21 cellular contexts compared by ENCODE assay signal in the genomic region with DNA sequence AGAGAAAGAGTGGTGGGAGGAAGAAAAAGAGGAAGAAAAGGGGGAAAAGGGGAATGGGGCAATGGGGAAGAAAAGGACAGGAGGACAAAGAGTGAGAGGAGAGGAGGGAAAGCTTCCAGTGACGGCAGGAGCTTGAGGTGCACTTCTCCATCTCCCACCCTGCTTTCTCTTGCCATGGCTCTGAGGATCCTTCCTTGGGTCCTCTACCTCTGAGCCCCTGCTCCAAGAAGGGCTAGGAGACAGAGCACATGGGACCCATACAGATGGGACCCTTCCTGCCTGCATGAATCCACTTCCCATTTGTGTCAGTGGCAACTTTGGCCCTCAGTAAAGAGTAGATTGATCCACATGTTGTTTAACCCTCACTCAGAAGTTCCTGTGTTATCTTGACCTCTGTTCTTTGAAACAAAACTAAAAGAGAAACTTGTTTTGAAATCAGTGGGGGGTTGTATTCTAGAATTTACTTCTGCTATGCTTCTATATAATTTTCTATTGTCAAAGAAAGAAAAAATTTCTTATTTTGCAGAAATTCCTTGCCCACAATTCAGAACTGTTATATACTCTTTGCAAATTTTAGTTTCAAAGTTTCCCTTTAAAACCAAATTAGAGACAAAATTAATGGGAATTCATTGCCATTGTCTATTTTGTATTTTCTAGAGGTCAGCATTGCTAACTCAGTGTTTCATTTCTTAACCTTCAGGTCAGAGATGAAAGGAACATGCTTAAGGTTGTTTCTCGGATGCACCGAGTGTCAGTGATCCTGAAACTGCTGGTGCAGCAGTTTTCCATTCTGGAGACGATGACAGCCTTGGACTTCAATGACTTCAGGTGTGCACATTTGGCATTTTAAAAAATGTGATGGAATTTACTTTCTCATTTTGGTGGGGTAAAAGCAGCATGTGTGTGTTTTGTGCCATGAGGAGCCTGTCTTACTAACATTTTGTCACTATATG. TPM values are rescaled to one million over a fixed set of nuclear protein-coding genes. Genes with fewer than 3 reads are reported as not detected.
DNase-seq lines count a peak whose midpoint lies in the region; ATAC-seq and TF ChIP-seq lines count a peak whose summit lies in the region.
"Had no signal": no experiment of that assay in that cellular context is flagged by ENCODE, and none has a peak within 500 bp of the region (broad histone marks: within the 10 kb centered on the region; RNA-seq: fewer than 3 reads in every experiment).

No MANE protein-coding gene starts in this region.

- H3K9me3 ChIP-seq in upper lobe of right lung, result no peaks in the 10 kb centered on the region
- no peaks in the 10 kb centered on the region for H3K9me3 ChIP-seq in CD8-positive, alpha-beta T cell (ENCODE audit: low read length)

- TF ChIP-seq CTCF in upper lobe of right lung (IDR thresholded peaks at IDR 0.05), result no peak
- TF ChIP-seq CTCF in CD8-positive, alpha-beta T cell (IDR thresholded peaks at IDR 0.05), result no peak

- CTCF ChIA-PET in CD8-positive, alpha-beta T cell (lab: Charles Lee), result no interaction called here

- DNase-seq in NOMO-1 treated with DMSO at 0.1 percent for 48 hours (lab: John Stamatoyannopoulos, UW; ENCODE audit: unreplicated experiment) (peak; percentile 11), NOMO-1 treated with dmso at 0.1 percent for 144 hours (lab: John Stamatoyannopoulos, UW; ENCODE audit: unreplicated experiment) (no peak), upper lobe of right lung (no peak), substantia nigra (lab: John Stamatoyannopoulos, UW) (no peak)
- no peak for DNase-seq in activated CD4-positive, alpha-beta T cell treated with anti-CD3 and anti-CD28 coated beads, Interleukin-2, amount 50 U/mL, for 4 hours
- no peak for DNase-seq in CD8-positive, alpha-beta T cell
- DNase-seq: activated CD8-positive, alpha-beta T cell treated with anti-CD3 and anti-CD28 coated beads, Interleukin-2, amount 10 ng/mL, durations not matched to agents 7 days and 5 days; activated gamma-delta T cell treated with Interleukin-2 at 50 U/mL for 16 hours; CD4-positive, CD25-positive, alpha-beta regulatory T cell; effector memory CD4-positive, alpha-beta T cell; EL; H7; mesendoderm; NCI-H1436 treated with DMSO at 0.1 percent for 48 hours; NCI-H69; T1000 had no signal

- H3K4me3 ChIP-seq in upper lobe of right lung, result no peak overlapping the region
- H3K4me3 ChIP-seq in CD8-positive, alpha-beta T cell (ENCODE audit: low read depth, low read length), result no peak overlapping the region

- no peaks in the 10 kb centered on the region for H3K36me3 Mint-ChIP-seq in CD8-positive, alpha-beta T cell
- H3K36me3 Mint-ChIP-seq: CD4-positive, CD25-positive, alpha-beta regulatory T cell had no signal

- no peaks in the 10 kb centered on the region for H3K27me3 ChIP-seq in upper lobe of right lung
- H3K27me3 ChIP-seq in CD8-positive, alpha-beta T cell (ENCODE audit: insufficient read depth, low read length), result no peaks in the 10 kb centered on the region

- H3K27ac ChIP-seq in upper lobe of right lung, result no peak overlapping the region
- H3K27ac ChIP-seq in CD8-positive, alpha-beta T cell (ENCODE audit: low read depth, low read length), result no peak overlapping the region
- H3K27ac ChIP-seq in substantia nigra (ENCODE audit: low read depth, low read length, poor library complexity, severe bottlenecking), result no peak overlapping the region
- H3K27ac ChIP-seq: 22Rv1 had no signal

- H3K27ac Mint-ChIP-seq in CD8-positive, alpha-beta T cell, result no peak overlapping the region
- H3K27ac Mint-ChIP-seq: activated CD8-positive, alpha-beta T cell treated with anti-CD3 and anti-CD28 coated beads, Interleukin-2, amount 10 ng/mL, durations not matched to agents 7 days and 5 days; CD4-positive, CD25-positive, alpha-beta regulatory T cell had no signal

- H3K36me3 ChIP-seq in upper lobe of right lung, result no peaks in the 10 kb centered on the region
- no peaks in the 10 kb centered on the region for H3K36me3 ChIP-seq in CD8-positive, alpha-beta T cell (ENCODE audit: insufficient read depth, low read length)

- intact Hi-C loops in upper lobe of right lung (cut with DNase I), result no loop called here
- intact Hi-C loops in CD8-positive, alpha-beta T cell (cut with DNase I, micrococcal nuclease), result no loop called here

- H3K4me1 Mint-ChIP-seq in CD8-positive, alpha-beta T cell (ENCODE audit: low read depth), result no peaks in the 10 kb centered on the region
- H3K4me1 Mint-ChIP-seq: CD4-positive, CD25-positive, alpha-beta regulatory T cell had no signal

- no peak overlapping the region for H3K4me3 Mint-ChIP-seq in CD8-positive, alpha-beta T cell
- H3K4me3 Mint-ChIP-seq: activated CD8-positive, alpha-beta T cell treated with anti-CD3 and anti-CD28 coated beads, Interleukin-2, amount 10 ng/mL, durations not matched to agents 7 days and 5 days; CD4-positive, CD25-positive, alpha-beta regulatory T cell had no signal

- H3K27me3 Mint-ChIP-seq in CD8-positive, alpha-beta T cell (ENCODE audit: low read depth), result peaks cover 7% of the 10 kb centered on the region

- H3K9me3 Mint-ChIP-seq in CD8-positive, alpha-beta T cell, result no peaks in the 10 kb centered on the region
- H3K9me3 Mint-ChIP-seq: CD4-positive, CD25-positive, alpha-beta regulatory T cell had no signal

- POLR2A ChIA-PET in CD8-positive, alpha-beta T cell (lab: Charles Lee), result no interaction called here

- ATAC-seq in HG02642 (IDR thresholded peaks at IDR 0.05; ENCODE audit: poor library complexity, unreplicated experiment) (peak; percentile 67), HG03520 (IDR thresholded peaks at IDR 0.05; ENCODE audit: unreplicated experiment) (peak; percentile 50), upper lobe of right lung (peak; percentile 69)
- no peak for ATAC-seq in CD8-positive, alpha-beta T cell
- ATAC-seq: activated CD8-positive, alpha-beta T cell treated with anti-CD3 and anti-CD28 coated beads, Interleukin-2, amount 10 ng/mL, durations not matched to agents 7 days and 5 days had no signal

- no peaks in the 10 kb centered on the region for H3K4me1 ChIP-seq in upper lobe of right lung
- no peaks in the 10 kb centered on the region for H3K4me1 ChIP-seq in CD8-positive, alpha-beta T cell (ENCODE audit: insufficient read depth, low read length)

RNA-seq across cellular contexts. Expression of gene TDO2, which starts 5.0 kb away (rescaled TPM):
- total RNA-seq in upper lobe of right lung, result 3.0 TPM
- not detected for total RNA-seq in CD8-positive, alpha-beta T cell
- total RNA-seq: activated CD8-positive, alpha-beta T cell treated with anti-CD3 and anti-CD28 coated beads, Interleukin-2, amount 10 ng/mL, durations not matched to agents 7 days and 5 days; bronchial epithelial cell; CD4-positive, CD25-positive, alpha-beta regulatory T cell; H7; skeletal muscle tissue had no signal

RNA-seq across cellular contexts. Expression of gene ASIC5, which starts 42.4 kb away (rescaled TPM):
- not detected for total RNA-seq in upper lobe of right lung
- not detected for total RNA-seq in CD8-positive, alpha-beta T cell
- total RNA-seq: activated CD8-positive, alpha-beta T cell treated with anti-CD3 and anti-CD28 coated beads, Interleukin-2, amount 10 ng/mL, durations not matched to agents 7 days and 5 days; bronchial epithelial cell; CD4-positive, CD25-positive, alpha-beta regulatory T cell; H7; skeletal muscle tissue had no signal

RNA-seq across cellular contexts. Expression of gene CTSO, which starts 45.2 kb away (rescaled TPM):
- total RNA-seq in upper lobe of right lung, result 30.5 TPM
- total RNA-seq in CD8-positive, alpha-beta T cell, result 1 to 10 TPM; 5.9 to 6.1 TPM
